ENCODE assay signal across 9 cellular contexts in the genomic region with DNA sequence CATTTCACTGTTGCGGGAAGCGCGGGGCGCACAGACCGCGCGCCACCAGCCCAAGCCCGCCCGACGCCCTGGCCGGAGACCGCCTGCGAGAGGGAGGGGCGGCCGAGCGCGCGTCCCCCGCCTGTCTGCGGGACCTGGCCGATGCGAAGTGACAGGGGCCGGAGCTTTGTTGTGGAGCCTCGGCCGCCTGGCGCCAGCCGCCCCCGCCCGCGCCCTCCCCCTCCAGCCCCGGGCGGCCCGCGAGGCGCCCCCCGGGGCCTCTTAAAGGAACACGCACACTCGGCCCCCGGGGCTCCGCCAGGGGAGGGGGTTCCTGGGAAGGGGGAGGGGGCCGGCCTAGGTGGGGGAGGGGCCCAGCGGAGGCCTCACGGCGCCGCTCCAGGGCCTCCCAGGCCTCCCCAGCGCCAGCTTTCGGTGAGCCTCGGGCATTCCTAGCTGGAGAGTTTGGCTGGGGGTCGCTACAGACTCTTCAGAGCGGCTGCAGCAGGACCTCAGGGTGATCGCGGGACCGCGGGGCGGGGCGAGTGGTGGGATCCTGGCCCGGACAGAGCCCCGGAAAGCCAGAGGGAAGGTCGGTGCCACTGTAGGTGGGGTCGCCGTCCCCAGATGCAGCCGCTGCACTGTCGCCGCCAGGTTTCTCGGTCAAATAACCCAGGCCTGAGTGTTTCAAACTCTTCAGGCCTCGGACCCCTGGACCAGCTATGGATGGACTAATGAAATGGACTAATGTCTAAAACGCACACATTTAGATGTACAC. TPM values are rescaled to one million over a fixed set of nuclear protein-coding genes. Genes with fewer than 3 reads are reported as not detected.
DNase-seq lines count a peak whose midpoint lies in the region; ATAC-seq and TF ChIP-seq lines count a peak whose summit lies in the region.
"Had no signal": no experiment of that assay in that cellular context is flagged by ENCODE, and none has a peak within 500 bp of the region (broad histone marks: within the 10 kb centered on the region; RNA-seq: fewer than 3 reads in every experiment).

No MANE protein-coding gene starts in this region.

- H3K27ac ChIP-seq in WERI-Rb-1: peak overlapping the region; percentile 26; the same call in 1 of the 2 replicates
- H3K27ac ChIP-seq in right cardiac atrium (ENCODE audit: low read length): peak overlapping the region; percentile 17
- no peak overlapping the region for H3K27ac ChIP-seq in RWPE1

- POLR2A ChIA-PET in RWPE1 (lab: Yijun Ruan, JAX; ENCODE audit: low non-redundant PET): no interaction called here

- H3K9me3 ChIP-seq in ES-I3 (ENCODE audit: control insufficient read depth, insufficient read depth, low read length) (no peaks in the 10 kb centered on the region; the same call in 1 of the 2 replicates), WERI-Rb-1 (ENCODE audit: severe bottlenecking) (no peaks in the 10 kb centered on the region), right cardiac atrium (ENCODE audit: control insufficient read depth, low read length) (no peaks in the 10 kb centered on the region)

- CTCF ChIA-PET in RWPE1 (lab: Yijun Ruan, JAX): interaction anchor here (0.7 kb wide), 2 partner anchors 19 to 20 kb away, joined by 3 read pairs; no protein-coding TSS in a partner anchor

- DNase-seq in WERI-Rb-1: peak; percentile 54
- DNase-seq in right cardiac atrium: peak in 2 of 3 donors; percentile 74
- no peak for DNase-seq in retinal pigment epithelial cell (ENCODE audit: low read depth)
- DNase-seq in NCI-H1436 treated with DMSO at 0.1 percent for 48 hours (lab: John Stamatoyannopoulos, UW): no peak
- DNase-seq in RWPE1 (ENCODE audit: low spot score): no peak
- DNase-seq: cerebellar nuclear complex had no signal

- WGBS in right cardiac atrium: 4% methylated on average over 67 of the region's 67 CpGs

- TF ChIP-seq CTCF in WERI-Rb-1 (IDR thresholded peaks at IDR 0.05; ENCODE audit: low read depth, low read length) (0 out of 2 replicates have a peak, but pooled peaks have one; percentile 21), retinal pigment epithelial cell (conservative IDR thresholded peaks at IDR 0.05; ENCODE audit: low read depth, low read length) (no peak), RWPE1 (conservative IDR thresholded peaks at IDR 0.05; ENCODE audit: low read depth) (no peak)

- H3K27me3 ChIP-seq in WERI-Rb-1 (ENCODE audit: insufficient read depth, low read depth, severe bottlenecking) (peaks cover 23% of the 10 kb centered on the region), right cardiac atrium (ENCODE audit: control insufficient read depth, insufficient read depth) (no peaks in the 10 kb centered on the region)

- H3K36me3 ChIP-seq in ES-I3 (ENCODE audit: insufficient read depth, low read length) (no peaks in the 10 kb centered on the region), WERI-Rb-1 (peaks cover 6% of the 10 kb centered on the region)

- H3K4me3 ChIP-seq in WERI-Rb-1 (ENCODE audit: low read depth, low read length) (peak overlapping the region; percentile 85), right cardiac atrium (ENCODE audit: low read length) (peak overlapping the region; percentile 84), retinal pigment epithelial cell (ENCODE audit: low read length) (peak overlapping the region; percentile 12)

- peak overlapping the region; percentile 39; the same call in 1 of the 2 replicates for H3K9ac ChIP-seq in ES-I3 (ENCODE audit: low read depth, low read length)

- intact Hi-C loops in right cardiac atrium (cut with DNase I): loop anchor here (10.0 kb wide), 4 partner anchors 142 to 672 kb away; no protein-coding TSS in a partner anchor

- H3K4me1 ChIP-seq in ES-I3 (ENCODE audit: insufficient read depth, low read length): peaks cover 13% of the 10 kb centered on the region
- H3K4me1 ChIP-seq in right cardiac atrium (ENCODE audit: control insufficient read depth, insufficient read depth, low read length): no peaks in the 10 kb centered on the region

- ATAC-seq in right cardiac atrium (no peak), HG03135 (IDR thresholded peaks at IDR 0.05; ENCODE audit: unreplicated experiment) (no peak), HG03469 (IDR thresholded peaks at IDR 0.05; ENCODE audit: unreplicated experiment) (no peak)

RNA-seq across cellular contexts. Expression of gene TBX2, which starts 2.4 kb away (rescaled TPM):
- total RNA-seq in right cardiac atrium: 10 to 100 TPM in 2 of 4 donors, 1 to 10 TPM in 2; 5.9 to 12.4 (median 8.1) TPM
- 9.5 TPM for polyA plus RNA-seq in right cardiac atrium

RNA-seq across cellular contexts. Expression of gene TBX4, which starts 55.0 kb away (rescaled TPM):
- not detected for total RNA-seq in right cardiac atrium
- 0.11 TPM for polyA plus RNA-seq in right cardiac atrium

Comparison
In these comparisons a context has a peak if more than half of its experiments do, and no peak if none do; other contexts are left out.
1. DNase-seq: peak in WERI-Rb-1 (single experiment) and right cardiac atrium (2 of 3); none in retinal pigment epithelial cell (single experiment), NCI-H1436 treated with DMSO at 0.1 percent for 48 hours (single experiment) and RWPE1 (single experiment).
2. H3K4me3 ChIP-seq: peak in every context shown above with its lines; median percentile 85 in WERI-Rb-1; 84 in right cardiac atrium; 12 in retinal pigment epithelial cell.